Comparison of ENCODE assay signal across 17 cellular contexts in the genomic region with DNA sequence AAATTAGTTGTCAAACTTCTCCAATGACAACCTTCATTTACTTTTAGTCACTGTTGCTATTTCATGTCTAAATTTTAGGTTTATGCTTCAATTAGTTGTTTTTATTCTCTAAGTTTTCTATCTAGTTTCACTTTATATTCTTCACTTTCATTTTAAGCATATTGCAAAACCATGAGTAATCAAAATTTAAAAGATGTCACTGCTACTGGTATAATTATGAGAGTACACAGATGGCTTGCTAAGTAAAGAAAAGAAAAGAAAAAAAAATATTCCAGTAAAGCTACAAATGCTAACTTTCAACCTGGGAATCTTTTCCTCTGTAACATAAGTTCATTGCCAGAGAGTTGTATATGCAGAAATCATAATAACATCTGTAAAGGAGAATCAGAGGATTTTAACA.
DNase-seq lines count a peak whose midpoint lies in the region; ATAC-seq, FAIRE-seq and TF ChIP-seq lines count a peak whose summit lies in the region.
"Had no signal": no experiment of that assay in that cellular context is flagged by ENCODE, and none has a peak within 500 bp of the region (broad histone marks: within the 10 kb centered on the region; RNA-seq: fewer than 3 reads in every experiment).

No MANE protein-coding gene starts in this region.

- POLR2A ChIA-PET in GM12878 (lab: Charles Lee), result no interaction called here

- RAD21 ChIA-PET in GM12878 (lab: Charles Lee; ENCODE audit: unreplicated experiment), result no interaction called here

- TF ChIP-seq POLR2A in GM12878 (IDR thresholded peaks at IDR 0.05; ENCODE audit: low read depth, low read length), result no peak

- H3K27ac ChIP-seq in GM12878 (ENCODE audit: control insufficient read depth, insufficient read depth) (no peak overlapping the region), temporal lobe (ENCODE audit: low read depth, low read length) (peak overlapping the region; percentile 25)
- H3K27ac ChIP-seq: Peyer's patch had no signal

- H2AFZ ChIP-seq in Loucy (ENCODE audit: low read length) (peak overlapping the region; percentile 33; the same call in 1 of the 2 replicates), GM12878 (ENCODE audit: control insufficient read depth, low read depth, low read length) (no peak overlapping the region)

- H3K9me3 ChIP-seq in Loucy (ENCODE audit: insufficient read depth, low read depth, low read length), result no peaks in the 10 kb centered on the region
- H3K9me3 ChIP-seq in GM12878 (replicated peaks; ENCODE audit: control insufficient read depth, insufficient read depth, low read length), result no peaks in the 10 kb centered on the region
- H3K9me3 ChIP-seq: HAP-1, Peyer's patch had no signal

- H4K20me1 ChIP-seq in Loucy (ENCODE audit: insufficient read depth, low read length, poor library complexity, severe bottlenecking) (no peaks in the 10 kb centered on the region), GM12878 (ENCODE audit: control insufficient read depth, insufficient read depth) (no peaks in the 10 kb centered on the region)

- no TSS peak for BruUV-seq in GM12878 (replicated peaks; lab: Mats Ljungman, UMichigan)

- H3K27me3 ChIP-seq in Loucy (ENCODE audit: insufficient read depth, low read length, poor library complexity, severe bottlenecking), result no peaks in the 10 kb centered on the region
- H3K27me3 ChIP-seq in GM12878 (replicated peaks in 1 of 2; ENCODE audit: control insufficient read depth in 2 of 2, insufficient read depth in 2 of 2, low read length in 1 of 2), result no peaks in the 10 kb centered on the region
- H3K27me3 ChIP-seq: Peyer's patch had no signal

- no peak for FAIRE-seq in GM12878 (lab: Jason Lieb, UNC)

- H3K79me2 ChIP-seq in Loucy (ENCODE audit: insufficient read depth, low read length) (no peaks in the 10 kb centered on the region), GM12878 (ENCODE audit: control insufficient read depth, insufficient read depth, low read length) (no peaks in the 10 kb centered on the region)

- TF ChIP-seq CTCF in Loucy (conservative IDR thresholded peaks at IDR 0.05; ENCODE audit: low read length) (no peak), GM12878 (IDR thresholded peaks at IDR 0.05 in 2 of 3, conservative IDR thresholded peaks at IDR 0.05 in 1 of 3; ENCODE audit: control insufficient read depth in 2 of 3, extremely low read depth in 1 of 3, insufficient read depth in 1 of 3, low read depth in 3 of 3, low read length in 3 of 3) (no peak)

- ATAC-seq in GM12878 (peak; percentile 21; the same call in 1 of the 3 replicates), GM18519 (IDR thresholded peaks at IDR 0.05; ENCODE audit: low FRiP score, unreplicated experiment) (no peak)
- ATAC-seq: Right ventricle myocardium inferior had no signal

- in situ Hi-C loops in GM12878 (cut with MboI), result no loop called here

- TF ChIP-seq RAD21 in GM12878 (IDR thresholded peaks at IDR 0.05; ENCODE audit: insufficient read depth, low read depth, low read length), result no peak

- DNase-seq in GM12878 (ENCODE audit: low read depth, low spot score), result no peak
- DNase-seq in inferior parietal cortex (ENCODE audit: extremely low spot score), result peak; percentile 32
- no peak for DNase-seq in Ammon's horn (ENCODE audit: low spot score)
- DNase-seq in T-helper 9 cell, result no peak
- DNase-seq: ACHN; CD4-positive, CD25-positive, alpha-beta regulatory T cell; NCI-H1092; NCI-H146; NCI-H2081 treated with DMSO at 0.1 percent for 48 hours; NCI-H510A; NCI-H82; Peyer's patch had no signal

- no peak overlapping the region for H3K4me3 ChIP-seq in Loucy (ENCODE audit: low read length, poor library complexity, severe bottlenecking)
- H3K4me3 ChIP-seq in GM12878, result no peak overlapping the region
- H3K4me3 ChIP-seq: HAP-1, Peyer's patch had no signal

- no peaks in the 10 kb centered on the region for H3F3A ChIP-seq in Loucy (ENCODE audit: low read depth)

- intact Hi-C loops in GM12878 (cut with micrococcal nuclease; ENCODE audit: unreplicated experiment), result no loop called here

- peak overlapping the region; percentile 10 for H3K4me2 ChIP-seq in Loucy (ENCODE audit: low read depth, low read length, poor library complexity, severe bottlenecking)
- no peak overlapping the region for H3K4me2 ChIP-seq in GM12878 (ENCODE audit: control insufficient read depth, insufficient read depth)

- no peak overlapping the region for H3K9ac ChIP-seq in Loucy (ENCODE audit: low read depth, low read length, poor library complexity, severe bottlenecking)
- no peak overlapping the region for H3K9ac ChIP-seq in GM12878 (ENCODE audit: control insufficient read depth, insufficient read depth, low read length)

- H3K4me1 ChIP-seq in Loucy (ENCODE audit: insufficient read depth, low read length, poor library complexity, severe bottlenecking) (no peaks in the 10 kb centered on the region), GM12878 (ENCODE audit: control insufficient read depth, insufficient read depth, low read length) (no peaks in the 10 kb centered on the region)
- H3K4me1 ChIP-seq: HAP-1, Peyer's patch had no signal

- CTCF ChIA-PET in GM12878 (lab: Yijun Ruan, JAX), result interaction anchor here (1.2 kb wide), 1 partner anchor 9 kb away, joined by 3 read pairs; no protein-coding TSS in a partner anchor

- no peaks in the 10 kb centered on the region for H3K9me2 ChIP-seq in Loucy (replicated peaks; ENCODE audit: low read depth, low read length)

- H3K36me3 ChIP-seq in Loucy (ENCODE audit: insufficient read depth, low read length), result no peaks in the 10 kb centered on the region
- no peaks in the 10 kb centered on the region for H3K36me3 ChIP-seq in GM12878 (ENCODE audit: control insufficient read depth in 2 of 2, insufficient read depth in 2 of 2, low read length in 1 of 2)
- H3K36me3 ChIP-seq: HAP-1, Peyer's patch had no signal

- SMC1A ChIA-PET in GM12878 (lab: Charles Lee; ENCODE audit: uncharacterized antibody, unreplicated experiment), result interaction anchor here (1.1 to 1.3 kb wide), 2 partner anchors 9 to 13 kb away, joined by 3 read pairs; no protein-coding TSS in a partner anchor

- TF ChIP-seq EP300 in GM12878 (IDR thresholded peaks at IDR 0.05; ENCODE audit: borderline replicate concordance in 1 of 2, control insufficient read depth in 1 of 2, low read depth in 2 of 2, low read length in 2 of 2), result no peak

TF ChIP-seq in GM12878, 131 proteins besides CTCF, POLR2A, EP300 and RAD21:
- TF ChIP-seq, protein P1, sequence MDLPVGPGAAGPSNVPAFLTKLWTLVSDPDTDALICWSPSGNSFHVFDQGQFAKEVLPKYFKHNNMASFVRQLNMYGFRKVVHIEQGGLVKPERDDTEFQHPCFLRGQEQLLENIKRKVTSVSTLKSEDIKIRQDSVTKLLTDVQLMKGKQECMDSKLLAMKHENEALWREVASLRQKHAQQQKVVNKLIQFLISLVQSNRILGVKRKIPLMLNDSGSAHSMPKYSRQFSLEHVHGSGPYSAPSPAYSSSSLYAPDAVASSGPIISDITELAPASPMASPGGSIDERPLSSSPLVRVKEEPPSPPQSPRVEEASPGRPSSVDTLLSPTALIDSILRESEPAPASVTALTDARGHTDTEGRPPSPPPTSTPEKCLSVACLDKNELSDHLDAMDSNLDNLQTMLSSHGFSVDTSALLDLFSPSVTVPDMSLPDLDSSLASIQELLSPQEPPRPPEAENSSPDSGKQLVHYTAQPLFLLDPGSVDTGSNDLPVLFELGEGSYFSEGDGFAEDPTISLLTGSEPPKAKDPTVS (IDR thresholded peaks at IDR 0.05; ENCODE audit: low read depth, low read length), result no peak
- TF ChIP-seq GABPA (IDR thresholded peaks at IDR 0.05; ENCODE audit: low read depth) (no peak), SRF (IDR thresholded peaks at IDR 0.05; ENCODE audit: low read depth in 2 of 2, low read length in 2 of 2) (no peak)
- TF ChIP-seq, protein P2, sequence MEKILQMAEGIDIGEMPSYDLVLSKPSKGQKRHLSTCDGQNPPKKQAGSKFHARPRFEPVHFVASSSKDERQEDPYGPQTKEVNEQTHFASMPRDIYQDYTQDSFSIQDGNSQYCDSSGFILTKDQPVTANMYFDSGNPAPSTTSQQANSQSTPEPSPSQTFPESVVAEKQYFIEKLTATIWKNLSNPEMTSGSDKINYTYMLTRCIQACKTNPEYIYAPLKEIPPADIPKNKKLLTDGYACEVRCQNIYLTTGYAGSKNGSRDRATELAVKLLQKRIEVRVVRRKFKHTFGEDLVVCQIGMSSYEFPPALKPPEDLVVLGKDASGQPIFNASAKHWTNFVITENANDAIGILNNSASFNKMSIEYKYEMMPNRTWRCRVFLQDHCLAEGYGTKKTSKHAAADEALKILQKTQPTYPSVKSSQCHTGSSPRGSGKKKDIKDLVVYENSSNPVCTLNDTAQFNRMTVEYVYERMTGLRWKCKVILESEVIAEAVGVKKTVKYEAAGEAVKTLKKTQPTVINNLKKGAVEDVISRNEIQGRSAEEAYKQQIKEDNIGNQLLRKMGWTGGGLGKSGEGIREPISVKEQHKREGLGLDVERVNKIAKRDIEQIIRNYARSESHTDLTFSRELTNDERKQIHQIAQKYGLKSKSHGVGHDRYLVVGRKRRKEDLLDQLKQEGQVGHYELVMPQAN (conservative IDR thresholded peaks at IDR 0.05), result no peak
TF ChIP-seq in GM12878: peak in this region for 0.
